ENCODE assay signal across 1 cellular context in the genomic region with DNA sequence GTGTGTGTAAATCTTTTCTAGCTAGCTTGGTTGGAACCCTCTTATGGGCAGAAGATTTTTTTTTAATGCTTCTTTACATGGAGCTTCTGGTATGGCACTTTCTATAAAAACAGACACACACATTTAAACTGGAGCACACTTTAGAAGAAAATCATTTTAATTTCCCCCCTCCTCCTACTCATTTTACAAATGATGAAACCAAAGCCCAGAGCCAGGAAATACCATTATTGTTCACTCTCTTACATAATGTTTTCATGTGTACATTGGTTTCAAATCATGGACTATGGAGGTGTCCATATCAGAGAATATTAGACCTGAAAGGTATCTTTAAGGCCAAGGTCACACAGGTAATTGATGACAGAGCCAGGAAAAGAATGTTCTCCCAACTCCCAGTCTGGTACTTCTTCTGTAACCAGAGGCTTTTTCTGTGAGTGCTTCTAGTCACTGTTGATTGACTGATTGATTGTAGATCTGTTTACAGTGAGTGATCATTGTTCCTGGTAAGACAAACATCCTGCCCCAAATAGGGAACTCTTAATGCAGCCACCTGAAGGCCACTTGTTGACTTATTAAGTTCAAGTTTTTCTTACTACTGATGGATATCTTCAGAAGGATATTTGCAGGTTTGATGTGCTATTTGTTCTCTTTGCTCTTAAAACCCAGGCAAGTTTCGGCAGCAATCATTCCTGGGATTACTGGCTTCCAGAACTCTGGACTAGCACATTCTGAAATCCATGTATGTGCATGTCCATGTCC.
TF ChIP-seq lines count a peak whose summit lies in the region.

No MANE protein-coding gene starts in this region.

TF ChIP-seq in IMR-90, 13 proteins besides CTCF, POLR2A, EP300 and RAD21:
- TF ChIP-seq CEBPB (IDR thresholded peaks at IDR 0.05; ENCODE audit: low read depth, low read length) (peak; percentile 17; the same call in 1 of the 2 replicates), FOS (IDR thresholded peaks at IDR 0.05; ENCODE audit: low read depth, low read length) (no peak), BHLHE40 (IDR thresholded peaks at IDR 0.05; ENCODE audit: low read depth, low read length) (no peak)
TF ChIP-seq in IMR-90: peak in this region for 1.
